2 cellular contexts compared by ENCODE assay signal in genomic region chr13:99800004-99800403, GRCh38.
A peak's percentile ranks its signal among the peaks of the same experiment; 100 is the strongest.
TF ChIP-seq lines count a peak whose summit lies in the region.

No MANE protein-coding gene starts in this region.

TF ChIP-seq in GM23338, 12 proteins besides CTCF, POLR2A, EP300 and RAD21:
- TF ChIP-seq, protein P1, sequence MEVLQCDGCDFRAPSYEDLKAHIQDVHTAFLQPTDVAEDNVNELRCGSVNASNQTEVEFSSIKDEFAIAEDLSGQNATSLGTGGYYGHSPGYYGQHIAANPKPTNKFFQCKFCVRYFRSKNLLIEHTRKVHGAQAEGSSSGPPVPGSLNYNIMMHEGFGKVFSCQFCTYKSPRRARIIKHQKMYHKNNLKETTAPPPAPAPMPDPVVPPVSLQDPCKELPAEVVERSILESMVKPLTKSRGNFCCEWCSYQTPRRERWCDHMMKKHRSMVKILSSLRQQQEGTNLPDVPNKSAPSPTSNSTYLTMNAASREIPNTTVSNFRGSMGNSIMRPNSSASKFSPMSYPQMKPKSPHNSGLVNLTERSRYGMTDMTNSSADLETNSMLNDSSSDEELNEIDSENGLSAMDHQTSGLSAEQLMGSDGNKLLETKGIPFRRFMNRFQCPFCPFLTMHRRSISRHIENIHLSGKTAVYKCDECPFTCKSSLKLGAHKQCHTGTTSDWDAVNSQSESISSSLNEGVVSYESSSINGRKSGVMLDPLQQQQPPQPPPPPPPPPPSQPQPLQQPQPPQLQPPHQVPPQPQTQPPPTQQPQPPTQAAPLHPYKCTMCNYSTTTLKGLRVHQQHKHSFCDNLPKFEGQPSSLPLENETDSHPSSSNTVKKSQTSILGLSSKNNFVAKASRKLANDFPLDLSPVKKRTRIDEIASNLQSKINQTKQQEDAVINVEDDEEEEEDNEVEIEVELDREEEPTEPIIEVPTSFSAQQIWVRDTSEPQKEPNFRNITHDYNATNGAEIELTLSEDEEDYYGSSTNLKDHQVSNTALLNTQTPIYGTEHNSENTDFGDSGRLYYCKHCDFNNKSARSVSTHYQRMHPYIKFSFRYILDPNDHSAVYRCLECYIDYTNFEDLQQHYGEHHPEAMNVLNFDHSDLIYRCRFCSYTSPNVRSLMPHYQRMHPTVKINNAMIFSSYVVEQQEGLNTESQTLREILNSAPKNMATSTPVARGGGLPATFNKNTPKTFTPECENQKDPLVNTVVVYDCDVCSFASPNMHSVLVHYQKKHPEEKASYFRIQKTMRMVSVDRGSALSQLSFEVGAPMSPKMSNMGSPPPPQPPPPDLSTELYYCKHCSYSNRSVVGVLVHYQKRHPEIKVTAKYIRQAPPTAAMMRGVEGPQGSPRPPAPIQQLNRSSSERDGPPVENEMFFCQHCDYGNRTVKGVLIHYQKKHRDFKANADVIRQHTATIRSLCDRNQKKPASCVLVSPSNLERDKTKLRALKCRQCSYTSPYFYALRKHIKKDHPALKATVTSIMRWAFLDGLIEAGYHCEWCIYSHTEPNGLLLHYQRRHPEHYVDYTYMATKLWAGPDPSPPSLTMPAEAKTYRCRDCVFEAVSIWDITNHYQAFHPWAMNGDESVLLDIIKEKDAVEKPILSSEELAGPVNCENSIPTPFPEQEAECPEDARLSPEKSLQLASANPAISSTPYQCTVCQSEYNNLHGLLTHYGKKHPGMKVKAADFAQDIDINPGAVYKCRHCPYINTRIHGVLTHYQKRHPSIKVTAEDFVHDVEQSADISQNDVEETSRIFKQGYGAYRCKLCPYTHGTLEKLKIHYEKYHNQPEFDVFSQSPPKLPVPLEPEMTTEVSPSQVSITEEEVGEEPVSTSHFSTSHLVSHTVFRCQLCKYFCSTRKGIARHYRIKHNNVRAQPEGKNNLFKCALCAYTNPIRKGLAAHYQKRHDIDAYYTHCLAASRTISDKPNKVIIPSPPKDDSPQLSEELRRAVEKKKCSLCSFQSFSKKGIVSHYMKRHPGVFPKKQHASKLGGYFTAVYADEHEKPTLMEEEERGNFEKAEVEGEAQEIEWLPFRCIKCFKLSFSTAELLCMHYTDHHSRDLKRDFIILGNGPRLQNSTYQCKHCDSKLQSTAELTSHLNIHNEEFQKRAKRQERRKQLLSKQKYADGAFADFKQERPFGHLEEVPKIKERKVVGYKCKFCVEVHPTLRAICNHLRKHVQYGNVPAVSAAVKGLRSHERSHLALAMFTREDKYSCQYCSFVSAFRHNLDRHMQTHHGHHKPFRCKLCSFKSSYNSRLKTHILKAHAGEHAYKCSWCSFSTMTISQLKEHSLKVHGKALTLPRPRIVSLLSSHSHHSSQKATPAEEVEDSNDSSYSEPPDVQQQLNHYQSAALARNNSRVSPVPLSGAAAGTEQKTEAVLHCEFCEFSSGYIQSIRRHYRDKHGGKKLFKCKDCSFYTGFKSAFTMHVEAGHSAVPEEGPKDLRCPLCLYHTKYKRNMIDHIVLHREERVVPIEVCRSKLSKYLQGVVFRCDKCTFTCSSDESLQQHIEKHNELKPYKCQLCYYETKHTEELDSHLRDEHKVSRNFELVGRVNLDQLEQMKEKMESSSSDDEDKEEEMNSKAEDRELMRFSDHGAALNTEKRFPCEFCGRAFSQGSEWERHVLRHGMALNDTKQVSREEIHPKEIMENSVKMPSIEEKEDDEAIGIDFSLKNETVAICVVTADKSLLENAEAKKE (CRISPR knock-in tag; IDR thresholded peaks at IDR 0.05), result no peak
- TF ChIP-seq, protein P2, sequence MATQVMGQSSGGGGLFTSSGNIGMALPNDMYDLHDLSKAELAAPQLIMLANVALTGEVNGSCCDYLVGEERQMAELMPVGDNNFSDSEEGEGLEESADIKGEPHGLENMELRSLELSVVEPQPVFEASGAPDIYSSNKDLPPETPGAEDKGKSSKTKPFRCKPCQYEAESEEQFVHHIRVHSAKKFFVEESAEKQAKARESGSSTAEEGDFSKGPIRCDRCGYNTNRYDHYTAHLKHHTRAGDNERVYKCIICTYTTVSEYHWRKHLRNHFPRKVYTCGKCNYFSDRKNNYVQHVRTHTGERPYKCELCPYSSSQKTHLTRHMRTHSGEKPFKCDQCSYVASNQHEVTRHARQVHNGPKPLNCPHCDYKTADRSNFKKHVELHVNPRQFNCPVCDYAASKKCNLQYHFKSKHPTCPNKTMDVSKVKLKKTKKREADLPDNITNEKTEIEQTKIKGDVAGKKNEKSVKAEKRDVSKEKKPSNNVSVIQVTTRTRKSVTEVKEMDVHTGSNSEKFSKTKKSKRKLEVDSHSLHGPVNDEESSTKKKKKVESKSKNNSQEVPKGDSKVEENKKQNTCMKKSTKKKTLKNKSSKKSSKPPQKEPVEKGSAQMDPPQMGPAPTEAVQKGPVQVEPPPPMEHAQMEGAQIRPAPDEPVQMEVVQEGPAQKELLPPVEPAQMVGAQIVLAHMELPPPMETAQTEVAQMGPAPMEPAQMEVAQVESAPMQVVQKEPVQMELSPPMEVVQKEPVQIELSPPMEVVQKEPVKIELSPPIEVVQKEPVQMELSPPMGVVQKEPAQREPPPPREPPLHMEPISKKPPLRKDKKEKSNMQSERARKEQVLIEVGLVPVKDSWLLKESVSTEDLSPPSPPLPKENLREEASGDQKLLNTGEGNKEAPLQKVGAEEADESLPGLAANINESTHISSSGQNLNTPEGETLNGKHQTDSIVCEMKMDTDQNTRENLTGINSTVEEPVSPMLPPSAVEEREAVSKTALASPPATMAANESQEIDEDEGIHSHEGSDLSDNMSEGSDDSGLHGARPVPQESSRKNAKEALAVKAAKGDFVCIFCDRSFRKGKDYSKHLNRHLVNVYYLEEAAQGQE (IDR thresholded peaks at IDR 0.05; ENCODE audit: unreplicated experiment), result no peak
- TF ChIP-seq JUNB (IDR thresholded peaks at IDR 0.05; ENCODE audit: unreplicated experiment) (no peak), POLR2AphosphoS5 (IDR thresholded peaks at IDR 0.05; ENCODE audit: low read depth) (no peak), NANOG (IDR thresholded peaks at IDR 0.05; ENCODE audit: borderline replicate concordance) (no peak)

TF ChIP-seq in K562, 482 proteins besides CTCF, POLR2A, EP300 and RAD21 (continued from another document and continues in another):
- TF ChIP-seq, protein P3, sequence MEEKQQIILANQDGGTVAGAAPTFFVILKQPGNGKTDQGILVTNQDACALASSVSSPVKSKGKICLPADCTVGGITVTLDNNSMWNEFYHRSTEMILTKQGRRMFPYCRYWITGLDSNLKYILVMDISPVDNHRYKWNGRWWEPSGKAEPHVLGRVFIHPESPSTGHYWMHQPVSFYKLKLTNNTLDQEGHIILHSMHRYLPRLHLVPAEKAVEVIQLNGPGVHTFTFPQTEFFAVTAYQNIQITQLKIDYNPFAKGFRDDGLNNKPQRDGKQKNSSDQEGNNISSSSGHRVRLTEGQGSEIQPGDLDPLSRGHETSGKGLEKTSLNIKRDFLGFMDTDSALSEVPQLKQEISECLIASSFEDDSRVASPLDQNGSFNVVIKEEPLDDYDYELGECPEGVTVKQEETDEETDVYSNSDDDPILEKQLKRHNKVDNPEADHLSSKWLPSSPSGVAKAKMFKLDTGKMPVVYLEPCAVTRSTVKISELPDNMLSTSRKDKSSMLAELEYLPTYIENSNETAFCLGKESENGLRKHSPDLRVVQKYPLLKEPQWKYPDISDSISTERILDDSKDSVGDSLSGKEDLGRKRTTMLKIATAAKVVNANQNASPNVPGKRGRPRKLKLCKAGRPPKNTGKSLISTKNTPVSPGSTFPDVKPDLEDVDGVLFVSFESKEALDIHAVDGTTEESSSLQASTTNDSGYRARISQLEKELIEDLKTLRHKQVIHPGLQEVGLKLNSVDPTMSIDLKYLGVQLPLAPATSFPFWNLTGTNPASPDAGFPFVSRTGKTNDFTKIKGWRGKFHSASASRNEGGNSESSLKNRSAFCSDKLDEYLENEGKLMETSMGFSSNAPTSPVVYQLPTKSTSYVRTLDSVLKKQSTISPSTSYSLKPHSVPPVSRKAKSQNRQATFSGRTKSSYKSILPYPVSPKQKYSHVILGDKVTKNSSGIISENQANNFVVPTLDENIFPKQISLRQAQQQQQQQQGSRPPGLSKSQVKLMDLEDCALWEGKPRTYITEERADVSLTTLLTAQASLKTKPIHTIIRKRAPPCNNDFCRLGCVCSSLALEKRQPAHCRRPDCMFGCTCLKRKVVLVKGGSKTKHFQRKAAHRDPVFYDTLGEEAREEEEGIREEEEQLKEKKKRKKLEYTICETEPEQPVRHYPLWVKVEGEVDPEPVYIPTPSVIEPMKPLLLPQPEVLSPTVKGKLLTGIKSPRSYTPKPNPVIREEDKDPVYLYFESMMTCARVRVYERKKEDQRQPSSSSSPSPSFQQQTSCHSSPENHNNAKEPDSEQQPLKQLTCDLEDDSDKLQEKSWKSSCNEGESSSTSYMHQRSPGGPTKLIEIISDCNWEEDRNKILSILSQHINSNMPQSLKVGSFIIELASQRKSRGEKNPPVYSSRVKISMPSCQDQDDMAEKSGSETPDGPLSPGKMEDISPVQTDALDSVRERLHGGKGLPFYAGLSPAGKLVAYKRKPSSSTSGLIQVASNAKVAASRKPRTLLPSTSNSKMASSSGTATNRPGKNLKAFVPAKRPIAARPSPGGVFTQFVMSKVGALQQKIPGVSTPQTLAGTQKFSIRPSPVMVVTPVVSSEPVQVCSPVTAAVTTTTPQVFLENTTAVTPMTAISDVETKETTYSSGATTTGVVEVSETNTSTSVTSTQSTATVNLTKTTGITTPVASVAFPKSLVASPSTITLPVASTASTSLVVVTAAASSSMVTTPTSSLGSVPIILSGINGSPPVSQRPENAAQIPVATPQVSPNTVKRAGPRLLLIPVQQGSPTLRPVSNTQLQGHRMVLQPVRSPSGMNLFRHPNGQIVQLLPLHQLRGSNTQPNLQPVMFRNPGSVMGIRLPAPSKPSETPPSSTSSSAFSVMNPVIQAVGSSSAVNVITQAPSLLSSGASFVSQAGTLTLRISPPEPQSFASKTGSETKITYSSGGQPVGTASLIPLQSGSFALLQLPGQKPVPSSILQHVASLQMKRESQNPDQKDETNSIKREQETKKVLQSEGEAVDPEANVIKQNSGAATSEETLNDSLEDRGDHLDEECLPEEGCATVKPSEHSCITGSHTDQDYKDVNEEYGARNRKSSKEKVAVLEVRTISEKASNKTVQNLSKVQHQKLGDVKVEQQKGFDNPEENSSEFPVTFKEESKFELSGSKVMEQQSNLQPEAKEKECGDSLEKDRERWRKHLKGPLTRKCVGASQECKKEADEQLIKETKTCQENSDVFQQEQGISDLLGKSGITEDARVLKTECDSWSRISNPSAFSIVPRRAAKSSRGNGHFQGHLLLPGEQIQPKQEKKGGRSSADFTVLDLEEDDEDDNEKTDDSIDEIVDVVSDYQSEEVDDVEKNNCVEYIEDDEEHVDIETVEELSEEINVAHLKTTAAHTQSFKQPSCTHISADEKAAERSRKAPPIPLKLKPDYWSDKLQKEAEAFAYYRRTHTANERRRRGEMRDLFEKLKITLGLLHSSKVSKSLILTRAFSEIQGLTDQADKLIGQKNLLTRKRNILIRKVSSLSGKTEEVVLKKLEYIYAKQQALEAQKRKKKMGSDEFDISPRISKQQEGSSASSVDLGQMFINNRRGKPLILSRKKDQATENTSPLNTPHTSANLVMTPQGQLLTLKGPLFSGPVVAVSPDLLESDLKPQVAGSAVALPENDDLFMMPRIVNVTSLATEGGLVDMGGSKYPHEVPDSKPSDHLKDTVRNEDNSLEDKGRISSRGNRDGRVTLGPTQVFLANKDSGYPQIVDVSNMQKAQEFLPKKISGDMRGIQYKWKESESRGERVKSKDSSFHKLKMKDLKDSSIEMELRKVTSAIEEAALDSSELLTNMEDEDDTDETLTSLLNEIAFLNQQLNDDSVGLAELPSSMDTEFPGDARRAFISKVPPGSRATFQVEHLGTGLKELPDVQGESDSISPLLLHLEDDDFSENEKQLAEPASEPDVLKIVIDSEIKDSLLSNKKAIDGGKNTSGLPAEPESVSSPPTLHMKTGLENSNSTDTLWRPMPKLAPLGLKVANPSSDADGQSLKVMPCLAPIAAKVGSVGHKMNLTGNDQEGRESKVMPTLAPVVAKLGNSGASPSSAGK (IDR thresholded peaks at IDR 0.05), result 0 out of 2 replicates have a peak, but pooled peaks have one; percentile 9
- TF ChIP-seq HDAC8 (tag; IDR thresholded peaks at IDR 0.05) (no peak), MED1 (CRISPR knock-in tag; IDR thresholded peaks at IDR 0.05; ENCODE audit: borderline replicate concordance) (no peak), RAD51 (IDR thresholded peaks at IDR 0.05; ENCODE audit: borderline replicate concordance, low read depth) (peak; percentile 46; the same call in 1 of the 2 replicates), USF2 (CRISPR knock-in tag; IDR thresholded peaks at IDR 0.05) (peak; percentile 57), RBM25 (IDR thresholded peaks at IDR 0.05; ENCODE audit: low read depth, low read length, severe bottlenecking) (peak; percentile 14), ZNF592 (IDR thresholded peaks at IDR 0.05) (no peak)
- TF ChIP-seq, protein P4, sequence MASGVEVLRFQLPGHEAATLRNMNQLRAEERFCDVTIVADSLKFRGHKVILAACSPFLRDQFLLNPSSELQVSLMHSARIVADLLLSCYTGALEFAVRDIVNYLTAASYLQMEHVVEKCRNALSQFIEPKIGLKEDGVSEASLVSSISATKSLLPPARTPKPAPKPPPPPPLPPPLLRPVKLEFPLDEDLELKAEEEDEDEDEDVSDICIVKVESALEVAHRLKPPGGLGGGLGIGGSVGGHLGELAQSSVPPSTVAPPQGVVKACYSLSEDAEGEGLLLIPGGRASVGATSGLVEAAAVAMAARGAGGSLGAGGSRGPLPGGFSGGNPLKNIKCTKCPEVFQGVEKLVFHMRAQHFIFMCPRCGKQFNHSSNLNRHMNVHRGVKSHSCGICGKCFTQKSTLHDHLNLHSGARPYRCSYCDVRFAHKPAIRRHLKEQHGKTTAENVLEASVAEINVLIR (CRISPR knock-in tag; IDR thresholded peaks at IDR 0.05), result no peak
